In the genomic region with DNA sequence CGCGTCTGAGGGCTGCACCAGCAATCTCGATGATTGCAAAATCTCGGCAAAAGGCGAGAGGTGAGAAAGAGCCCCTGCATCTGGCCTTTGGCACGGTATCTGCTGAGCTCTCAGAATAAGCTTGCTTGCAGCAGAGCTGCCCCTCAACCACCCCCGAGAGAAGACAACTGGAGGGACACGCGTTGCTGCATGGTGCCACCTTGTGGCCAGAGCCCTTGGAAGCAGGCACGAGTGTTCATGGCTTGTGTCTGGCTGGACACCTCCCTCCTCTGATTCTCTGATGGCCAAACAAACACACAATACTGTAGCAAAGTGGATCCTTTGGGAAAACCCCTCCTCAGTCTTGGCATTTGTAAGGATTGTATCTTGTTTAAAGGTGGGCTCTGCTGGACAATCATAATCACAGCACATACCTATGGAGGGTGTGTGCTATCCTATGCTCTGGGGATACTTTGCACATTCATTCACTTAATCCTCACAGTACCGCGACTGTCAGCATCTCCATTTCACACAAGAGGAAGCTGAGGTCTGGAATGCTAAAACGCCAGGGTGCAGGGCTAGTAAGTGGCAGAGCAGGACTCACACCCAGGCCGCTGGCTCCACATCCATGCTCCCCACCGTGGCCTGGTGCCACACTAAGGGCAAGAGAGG, we compare ENCODE assay signal across 8 cellular contexts.
DNase-seq lines count a peak whose midpoint lies in the region; ATAC-seq, FAIRE-seq and TF ChIP-seq lines count a peak whose summit lies in the region.
"Not testable (repeated sequence)": the region's sequence is repeated elsewhere in the genome, so short reads cannot be mapped to it uniquely, and the experiment has no call there.

No MANE protein-coding gene starts in this region.

- H3F3A ChIP-seq in neural progenitor cell (ENCODE audit: low read depth): not testable (repeated sequence)

- TF ChIP-seq RAD21 in K562 (CRISPR knock-in tag; conservative IDR thresholded peaks at IDR 0.05 in 1 of 2, IDR thresholded peaks at IDR 0.05 in 1 of 2): peak in 1 of 2 experiments; percentile 51; a peak in 2 of 4 replicates

- intact Hi-C loops in K562 (cut with micrococcal nuclease); left ventricle myocardium inferior (cut with micrococcal nuclease): not testable (repeated sequence)

- not testable (repeated sequence) for BruUV-seq in K562 (replicated peaks; lab: Mats Ljungman, UMichigan)

- H3K9me1 ChIP-seq in K562 (ENCODE audit: control insufficient read depth, insufficient read depth, low read length): not testable (repeated sequence)

- peak; percentile 88 for ATAC-seq in K562

- CTCF ChIA-PET in K562 (lab: Yijun Ruan, JAX; ENCODE audit: low intra/inter-chr PET ratio): interaction anchor here (1.6 kb wide), 1 partner anchor 67 kb away, joined by 5 read pairs; no protein-coding TSS in a partner anchor

- H3K36me3 Mint-ChIP-seq in neural progenitor cell: not testable (repeated sequence)

- in situ Hi-C loops in K562 (cut with MboI): loop anchor here (5.0 kb wide), 1 partner anchor 67 kb away; no protein-coding TSS in a partner anchor

- POLR2A ChIA-PET in K562 (lab: Yijun Ruan, JAX): not testable (repeated sequence)

- not testable (repeated sequence) for H3K27me3 Mint-ChIP-seq in neural progenitor cell (ENCODE audit: insufficient read depth, low read depth)

- not testable (repeated sequence) for H3K9ac ChIP-seq in K562 (ENCODE audit: insufficient read depth in 1 of 2, low read depth in 2 of 2, low read length in 2 of 2); neural progenitor cell
- peak overlapping the region; percentile 30 to 42 for H3K9ac ChIP-seq in stomach smooth muscle (ENCODE audit: low read length in 2 of 2)

- not testable (repeated sequence) for H3K27ac ChIP-seq in K562 (ENCODE audit: extremely low read depth, low read depth, low read length); neural progenitor cell
- H3K27ac ChIP-seq in left ventricle myocardium inferior (replicated peaks): peak overlapping the region; percentile 61
- peak overlapping the region; percentile 96 for H3K27ac ChIP-seq in stomach smooth muscle (ENCODE audit: low read length)

- not testable (repeated sequence) for TF ChIP-seq EP300 in K562 (IDR thresholded peaks at IDR 0.05; ENCODE audit: low read length)

- H3K27me3 ChIP-seq in K562 (ENCODE audit: control insufficient read depth in 2 of 2, insufficient read depth in 2 of 2, low read length in 2 of 2); left ventricle myocardium inferior (ENCODE audit: low read depth); neural progenitor cell; stomach smooth muscle (ENCODE audit: control insufficient read depth in 1 of 2, insufficient read depth in 2 of 2, low read length in 2 of 2): not testable (repeated sequence)

- not testable (repeated sequence) for H3K4me3 ChIP-seq in K562; left ventricle myocardium inferior; neural progenitor cell; stomach smooth muscle (ENCODE audit: low read length in 2 of 2)

- FAIRE-seq in K562 (lab: Jason Lieb, UNC): peak; percentile 71

- H3K4me3 Mint-ChIP-seq in neural progenitor cell: not testable (repeated sequence)

- not testable (repeated sequence) for H3K9me3 ChIP-seq in K562 (replicated peaks; ENCODE audit: control insufficient read depth, insufficient read depth, low read depth, low read length); left ventricle myocardium inferior (replicated peaks); neural progenitor cell (ENCODE audit: low read depth); stomach smooth muscle (ENCODE audit: control insufficient read depth in 2 of 2, low read length in 2 of 2)

- H3K4me1 Mint-ChIP-seq in neural progenitor cell: peaks cover 50% of the 10 kb centered on the region

- not testable (repeated sequence) for H3K9me3 Mint-ChIP-seq in neural progenitor cell

- H2AFZ ChIP-seq in K562 (ENCODE audit: low read depth, low read length); neural progenitor cell (replicated peaks): not testable (repeated sequence)

- H3K36me3 ChIP-seq in K562 (ENCODE audit: control insufficient read depth, insufficient read depth, low read length); left ventricle myocardium inferior; neural progenitor cell; stomach smooth muscle (ENCODE audit: control insufficient read depth in 2 of 2, insufficient read depth in 2 of 2, low read length in 2 of 2): not testable (repeated sequence)

- H4K20me1 ChIP-seq in K562 (replicated peaks; ENCODE audit: control insufficient read depth, insufficient read depth, low read length); neural progenitor cell (ENCODE audit: low read depth): not testable (repeated sequence)

- not testable (repeated sequence) for H3K27ac Mint-ChIP-seq in neural progenitor cell

- not testable (repeated sequence) for H3K4me2 ChIP-seq in K562 (ENCODE audit: insufficient read depth, low read length); neural progenitor cell

- TF ChIP-seq POLR2A in K562 (conservative IDR thresholded peaks at IDR 0.05): not testable (repeated sequence)

- TF ChIP-seq CTCF in K562 (IDR thresholded peaks at IDR 0.05 in 2 of 3, conservative IDR thresholded peaks at IDR 0.05 in 1 of 3; ENCODE audit: insufficient read depth in 2 of 3, low read depth in 1 of 3, low read length in 3 of 3): peak; percentile 55 to 66 (median 55); a peak in 5 of 6 replicates
- TF ChIP-seq CTCF in left ventricle myocardium inferior (IDR thresholded peaks at IDR 0.05; ENCODE audit: borderline replicate concordance): peak; percentile 81
- TF ChIP-seq CTCF in neural progenitor cell (IDR thresholded peaks at IDR 0.05): peak; percentile 67

- 4% methylated on average over 11 of the region's 15 CpGs for WGBS in K562 (ENCODE audit: insufficient coverage, low coverage, missing lambda C conversion rate)

- DNase-seq in DMS 273 treated with DMSO at 0.1 percent for 48 hours (lab: John Stamatoyannopoulos, UW): peak; percentile 67
- peak in 47 of 76 experiments; percentile 2 to 55 (median 21) for DNase-seq in HUDEP-2 (lab: John Stamatoyannopoulos, UW; ENCODE audit: unreplicated experiment in 76 of 76)
- peak; percentile 23 for DNase-seq in NCI-H510A treated with DMSO at 0.1 percent for 48 hours (lab: John Stamatoyannopoulos, UW)
- DNase-seq in UCSD-AML1 (lab: John Stamatoyannopoulos, UW; ENCODE audit: unreplicated experiment): peak; percentile 58
- peak; percentile 18 to 59 (median 44) for DNase-seq in K562 (ENCODE audit: extremely low read depth in 1 of 4, low spot score in 3 of 4)
- DNase-seq in left ventricle myocardium inferior: peak; percentile 79
- DNase-seq in neural progenitor cell (ENCODE audit: low spot score): peak; percentile 83

- H3K4me1 ChIP-seq in K562 (replicated peaks in 1 of 2; ENCODE audit: control insufficient read depth in 2 of 2, insufficient read depth in 2 of 2, low read length in 2 of 2); neural progenitor cell: not testable (repeated sequence)
- peaks cover 35% of the 10 kb centered on the region for H3K4me1 ChIP-seq in left ventricle myocardium inferior
- H3K4me1 ChIP-seq in stomach smooth muscle (ENCODE audit: control insufficient read depth, insufficient read depth, low read length): peaks cover 53% of the 10 kb centered on the region

- not testable (repeated sequence) for H3K79me2 ChIP-seq in K562 (ENCODE audit: control insufficient read depth, insufficient read depth, low read length); neural progenitor cell (ENCODE audit: low read depth)

TF ChIP-seq in K562, 482 proteins besides CTCF, POLR2A, EP300 and RAD21:
- TF ChIP-seq SMC3 (conservative IDR thresholded peaks at IDR 0.05; ENCODE audit: insufficient read depth, low read depth, low read length) (peak; percentile 29; the same call in 1 of the 2 replicates), CREM (IDR thresholded peaks at IDR 0.05; ENCODE audit: low read depth) (0 out of 2 replicates have a peak, but pooled peaks have one; percentile 7)

Comparison
In these comparisons a context has a peak if more than half of its experiments do, and no peak if none do; other contexts are left out.
1. DNase-seq: peak in every context shown above with its lines; median percentile 83 in neural progenitor cell; 79 in left ventricle myocardium inferior; 67 in DMS 273 treated with DMSO at 0.1 percent for 48 hours; 58 in UCSD-AML1; 44 in K562; 23 in NCI-H510A treated with DMSO at 0.1 percent for 48 hours; 21 in HUDEP-2.